In genomic region chr13:52454825-52455676, GRCh38 we compare ENCODE assay signal across 8 cellular contexts. TPM values are rescaled to one million over a fixed set of nuclear protein-coding genes. Genes with fewer than 3 reads are reported as not detected.
DNase-seq lines count a peak whose midpoint lies in the region; ATAC-seq lines count a peak whose summit lies in the region.

Gene CKAP2, plus strand, starts transcription at chr13:52455478. Its CDS starts 79 bp downstream, at chr13:52455557.

- peaks cover 25% of the 10 kb centered on the region for H3K4me1 ChIP-seq in CD8-positive, alpha-beta memory T cell (ENCODE audit: insufficient read depth, low read length)
- peaks cover 7% of the 10 kb centered on the region for H3K4me1 ChIP-seq in effector memory CD4-positive, alpha-beta T cell (ENCODE audit: control insufficient read depth, insufficient read depth, low read length, poor library complexity, severe bottlenecking)

- no peaks in the 10 kb centered on the region for H3K27me3 ChIP-seq in CD8-positive, alpha-beta memory T cell (ENCODE audit: insufficient read depth, low read length, poor library complexity, severe bottlenecking)
- no peaks in the 10 kb centered on the region for H3K27me3 ChIP-seq in effector memory CD4-positive, alpha-beta T cell (replicated peaks; ENCODE audit: control insufficient read depth, insufficient read depth, low read length, poor library complexity, severe bottlenecking)

- DNase-seq in CD8-positive, alpha-beta memory T cell: peak; percentile 89 to 96 (median 95)
- DNase-seq in HS-5 (ENCODE audit: low read depth): peak; percentile 61
- peak; percentile 94 for DNase-seq in NK-92 treated with Interleukin-12 subunit alpha and Interleukin-12 subunit beta, amount 100 ng/mL, for 24 hours (lab: John Stamatoyannopoulos, UW)
- peak; percentile 96 for DNase-seq in activated CD8-positive, alpha-beta memory T cell treated with anti-CD3 and anti-CD28 coated beads for 24 hours
- DNase-seq in effector memory CD4-positive, alpha-beta T cell: peak; percentile 88 to 91 (median 90)
- peak; percentile 96 for DNase-seq in medulla oblongata (ENCODE audit: extremely low spot score)
- DNase-seq in stimulated activated CD8-positive, alpha-beta memory T cell treated with anti-CD3 and anti-CD28 coated beads, Interleukin-12 subunit alpha, Interleukin-12 subunit beta, amount 100 ng/mL, for 1 hour (ENCODE audit: low read depth): peak; percentile 90

- CTCF ChIA-PET in CD8-positive, alpha-beta memory T cell (lab: Charles Lee): no interaction called here

- H3K36me3 Mint-ChIP-seq in CD8-positive, alpha-beta memory T cell: peaks cover 0 to 28% (median 6%) of the 10 kb centered on the region in 3 donors

- no peaks in the 10 kb centered on the region for H3K36me3 ChIP-seq in CD8-positive, alpha-beta memory T cell (ENCODE audit: insufficient read depth, low read length)
- no peaks in the 10 kb centered on the region for H3K36me3 ChIP-seq in effector memory CD4-positive, alpha-beta T cell (ENCODE audit: control insufficient read depth, insufficient read depth, low read length)

- peaks cover 0 to 1% of the 10 kb centered on the region in 2 donors for H3K27me3 Mint-ChIP-seq in CD8-positive, alpha-beta memory T cell

- H3K9me3 ChIP-seq in CD8-positive, alpha-beta memory T cell (ENCODE audit: low read length): no peaks in the 10 kb centered on the region
- no peaks in the 10 kb centered on the region for H3K9me3 ChIP-seq in effector memory CD4-positive, alpha-beta T cell (ENCODE audit: control insufficient read depth, low read length)

- peak within 1 kb of the TSS; percentile 89 for H3K27ac ChIP-seq in CD8-positive, alpha-beta memory T cell (ENCODE audit: low read depth, low read length)
- peak within 1 kb of the TSS; percentile 85 for H3K27ac ChIP-seq in effector memory CD4-positive, alpha-beta T cell (ENCODE audit: insufficient read depth, low read length, poor library complexity, severe bottlenecking)

- H3K4me3 Mint-ChIP-seq in CD8-positive, alpha-beta memory T cell: peak within 1 kb of the TSS; percentile 89 to 98 (median 96)

- H3K9me3 Mint-ChIP-seq in CD8-positive, alpha-beta memory T cell: no peaks in the 10 kb centered on the region

- ATAC-seq in GM19468 (IDR thresholded peaks at IDR 0.05; ENCODE audit: extremely low read depth, unreplicated experiment): peak; percentile 64

- H3K4me1 Mint-ChIP-seq in CD8-positive, alpha-beta memory T cell: peaks cover 26 to 58% (median 52%) of the 10 kb centered on the region in 3 donors

- H3K27ac Mint-ChIP-seq in CD8-positive, alpha-beta memory T cell: peak within 1 kb of the TSS; percentile 96 to 100 (median 99)

- POLR2A ChIA-PET in CD8-positive, alpha-beta memory T cell (lab: Charles Lee): interaction anchor here (1.4 kb wide), 1 partner anchor 198 kb away, joined by 8 read pairs; the partner anchor contains the start of gene SUGT1

- H3K4me3 ChIP-seq in CD8-positive, alpha-beta memory T cell (ENCODE audit: low read length): peak within 1 kb of the TSS; percentile 89
- H3K4me3 ChIP-seq in effector memory CD4-positive, alpha-beta T cell (ENCODE audit: insufficient read depth, low read depth, low read length, poor library complexity, severe bottlenecking): peak within 1 kb of the TSS; percentile 75

RNA-seq across cellular contexts. Expression of gene CKAP2, which starts in this region (rescaled TPM):
- total RNA-seq in CD8-positive, alpha-beta memory T cell: 10 to 100 TPM; 31.1 to 36.1 TPM
- polyA plus RNA-seq in CD8-positive, alpha-beta memory T cell: 12.2 TPM

Comparison
In these comparisons a context has a peak if more than half of its experiments do, and no peak if none do; other contexts are left out.
1. Peak in every context shown above with its lines: DNase-seq, ATAC-seq, H3K4me3 ChIP-seq and H3K27ac ChIP-seq.